In the genomic region with DNA sequence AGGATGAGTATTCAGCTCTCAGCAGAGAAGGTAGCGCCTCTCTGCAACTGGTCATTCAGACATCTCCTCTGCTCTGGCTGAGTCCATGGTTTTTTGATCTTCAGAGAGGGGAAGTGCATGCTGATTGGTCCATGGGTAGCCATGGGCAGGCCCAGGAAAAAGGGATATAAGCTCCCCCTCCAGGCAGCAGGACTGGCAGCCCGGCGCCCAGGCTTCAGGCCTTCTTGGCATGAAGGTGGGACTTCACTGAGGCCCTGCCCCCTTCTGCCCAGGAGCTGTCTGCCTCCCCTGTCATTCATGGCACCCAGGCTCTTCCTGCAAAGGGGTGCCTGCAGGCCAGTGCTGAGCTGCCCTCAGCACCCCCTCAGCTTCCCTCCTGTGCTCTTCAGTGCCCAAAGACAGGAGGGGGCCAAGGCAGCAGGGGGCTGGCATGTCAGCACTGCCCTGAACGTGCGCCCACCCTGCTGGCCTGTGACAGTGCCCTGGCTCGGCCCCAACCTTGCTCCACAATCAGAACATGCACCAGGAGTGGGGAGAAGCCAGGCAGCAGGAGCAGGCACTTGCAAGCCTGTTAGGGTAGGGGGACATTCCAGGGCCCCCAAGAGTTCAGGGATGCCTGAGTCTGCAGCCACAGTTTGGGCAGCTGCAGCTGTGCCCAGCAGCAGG, we compare ENCODE assay signal across 35 cellular contexts. TPM values are rescaled to one million over a fixed set of nuclear protein-coding genes. Genes with fewer than 3 reads are reported as not detected.
"Had no signal": no experiment of that assay in that cellular context is flagged by ENCODE, and none has a peak within 500 bp of the region (broad histone marks: within the 10 kb centered on the region; RNA-seq: fewer than 3 reads in every experiment).

No MANE protein-coding gene starts in this region.

- DNase-seq: activated CD4-positive, alpha-beta memory T cell treated with anti-CD3 and anti-CD28 coated beads, Interleukin-2, amount 10 ng/mL, durations not matched to agents 7 days and 5 days; activated CD4-positive, alpha-beta T cell treated with anti-CD3 and anti-CD28 coated beads for 4 hours; activated CD4-positive, alpha-beta T cell treated with anti-CD3 and anti-CD28 coated beads, Interleukin-2, amount 10 ng/mL, durations not matched to agents 7 days and 5 days; activated CD4-positive, alpha-beta T cell treated with anti-CD3 and anti-CD28 coated beads, Interleukin-2, amount 50 U/mL, for 4 hours; activated CD4-positive, CD25-positive, alpha-beta regulatory T cell; activated CD4-positive, CD25-positive, alpha-beta regulatory T cell treated with anti-CD3 and anti-CD28 coated beads, Interleukin-2, amount 50 U/mL, for 72 hours; activated CD8-positive, alpha-beta memory T cell treated with anti-CD3 and anti-CD28 coated beads, Interleukin-2, amount 50 U/mL, for 48 hours; activated gamma-delta T cell; activated naive CD4-positive, alpha-beta T cell; activated naive CD4-positive, alpha-beta T cell treated with anti-CD3 and anti-CD28 coated beads, Interleukin-2, amount 10 ng/mL, durations not matched to agents 7 days and 5 days; activated naive CD8-positive, alpha-beta T cell treated with anti-CD3 and anti-CD28 coated beads, Interleukin-2, amount 10 ng/mL, durations not matched to agents 7 days and 5 days; activated T-cell treated with anti-CD3 and anti-CD28 coated beads for 4 hours; activated T-cell treated with anti-CD3 and anti-CD28 coated beads, Interleukin-2, amount 50 U/mL, for 24 hours; activated T-cell treated with anti-CD3 and anti-CD28 coated beads, Interleukin-2, amount 50 U/mL, for 72 hours; brain microvascular endothelial cell; dorsolateral prefrontal cortex; effector memory CD4-positive, alpha-beta T cell; endodermal cell; erythroblast; foreskin keratinocyte; gastrocnemius medialis; heart right ventricle; T-helper 17 cell; T1000; WERI-Rb-1 had no signal

- H3K79me2 ChIP-seq: hepatocyte had no signal

- FAIRE-seq: astrocyte, bronchial epithelial cell had no signal

- ATAC-seq: activated naive CD4-positive, alpha-beta T cell treated with anti-CD3 and anti-CD28 coated beads, Interleukin-2, amount 50 U/mL, for 72 hours; activated T-cell treated with anti-CD3 and anti-CD28 coated beads, Interleukin-2, amount 50 U/mL, for 72 hours; foreskin keratinocyte; gastrocnemius medialis; heart right ventricle; T-helper 17 cell had no signal

- H3K4me3 Mint-ChIP-seq: activated CD4-positive, alpha-beta memory T cell treated with anti-CD3 and anti-CD28 coated beads, Interleukin-2, amount 10 ng/mL, durations not matched to agents 7 days and 5 days; activated CD4-positive, alpha-beta T cell treated with anti-CD3 and anti-CD28 coated beads, Interleukin-2, amount 10 ng/mL, durations not matched to agents 7 days and 5 days; activated naive CD4-positive, alpha-beta T cell treated with anti-CD3 and anti-CD28 coated beads, Interleukin-2, amount 10 ng/mL, durations not matched to agents 7 days and 5 days; activated naive CD8-positive, alpha-beta T cell treated with anti-CD3 and anti-CD28 coated beads, Interleukin-2, amount 10 ng/mL, durations not matched to agents 7 days and 5 days; activated T-cell treated with anti-CD3 and anti-CD28 coated beads, Interleukin-2, amount 50 U/mL, for 24 hours; activated T-cell treated with anti-CD3 and anti-CD28 coated beads, Interleukin-2, amount 50 U/mL, for 72 hours; central memory CD8-positive, alpha-beta T cell; dendritic cell treated with granulocyte-macrophage colony-stimulating factor and Interleukin-4, amounts not matched to agents 40 ng/mL and 50 ng/mL, for 4 days; endodermal cell; T-helper 17 cell; T-helper 2 cell treated with Interferon-gamma antibody and Interleukin-4, amounts not matched to agents 5 μg/mL and 100 μg/mL, for 36 hours had no signal

- H3K27me3 ChIP-seq: brain microvascular endothelial cell, dorsolateral prefrontal cortex, esophagus muscularis mucosa, gastrocnemius medialis, heart right ventricle, hepatocyte had no signal

- H3K4me1 ChIP-seq: esophagus muscularis mucosa, foreskin keratinocyte, gastrocnemius medialis had no signal

- H3K4me3 ChIP-seq: coronary artery, dorsolateral prefrontal cortex, esophagus muscularis mucosa, gastrocnemius medialis, heart right ventricle, hepatocyte had no signal

- H3K9me3 Mint-ChIP-seq: activated CD4-positive, alpha-beta memory T cell treated with anti-CD3 and anti-CD28 coated beads, Interleukin-2, amount 10 ng/mL, durations not matched to agents 7 days and 5 days; activated CD4-positive, alpha-beta T cell treated with anti-CD3 and anti-CD28 coated beads, Interleukin-2, amount 10 ng/mL, durations not matched to agents 7 days and 5 days; activated naive CD4-positive, alpha-beta T cell treated with anti-CD3 and anti-CD28 coated beads, Interleukin-2, amount 10 ng/mL, durations not matched to agents 7 days and 5 days; activated naive CD4-positive, alpha-beta T cell treated with anti-CD3 and anti-CD28 coated beads, Interleukin-2, amount 50 U/mL, for 72 hours; activated naive CD8-positive, alpha-beta T cell treated with anti-CD3 and anti-CD28 coated beads, Interleukin-2, amount 10 ng/mL, durations not matched to agents 7 days and 5 days; activated T-cell treated with anti-CD3 and anti-CD28 coated beads, Interleukin-2, amount 50 U/mL, for 24 hours; activated T-cell treated with anti-CD3 and anti-CD28 coated beads, Interleukin-2, amount 50 U/mL, for 72 hours; central memory CD8-positive, alpha-beta T cell; T-helper 2 cell treated with Interferon-gamma antibody and Interleukin-4, amounts not matched to agents 5 μg/mL and 100 μg/mL, for 36 hours had no signal

- H3K27ac ChIP-seq: coronary artery, dorsolateral prefrontal cortex, esophagus muscularis mucosa, foreskin keratinocyte, gastrocnemius medialis, heart right ventricle, hepatocyte, WERI-Rb-1 had no signal

- H3K36me3 Mint-ChIP-seq: activated naive CD4-positive, alpha-beta T cell treated with anti-CD3 and anti-CD28 coated beads, Interleukin-2, amount 10 ng/mL, durations not matched to agents 7 days and 5 days; activated naive CD4-positive, alpha-beta T cell treated with anti-CD3 and anti-CD28 coated beads, Interleukin-2, amount 50 U/mL, for 72 hours; activated naive CD8-positive, alpha-beta T cell treated with anti-CD3 and anti-CD28 coated beads, Interleukin-2, amount 10 ng/mL, durations not matched to agents 7 days and 5 days had no signal

- H3K27me3 Mint-ChIP-seq: dendritic cell treated with granulocyte-macrophage colony-stimulating factor and Interleukin-4, amounts not matched to agents 40 ng/mL and 50 ng/mL, for 4 days; T-helper 17 cell had no signal

- H3K9me3 ChIP-seq: esophagus muscularis mucosa, gastrocnemius medialis, heart right ventricle had no signal

- H3K4me2 ChIP-seq: hepatocyte had no signal

- H2AFZ ChIP-seq: hepatocyte had no signal

- H3K27ac Mint-ChIP-seq: activated CD4-positive, alpha-beta memory T cell treated with anti-CD3 and anti-CD28 coated beads, Interleukin-2, amount 10 ng/mL, durations not matched to agents 7 days and 5 days; activated CD4-positive, alpha-beta T cell treated with anti-CD3 and anti-CD28 coated beads, Interleukin-2, amount 10 ng/mL, durations not matched to agents 7 days and 5 days; activated naive CD4-positive, alpha-beta T cell treated with anti-CD3 and anti-CD28 coated beads, Interleukin-2, amount 10 ng/mL, durations not matched to agents 7 days and 5 days; activated naive CD4-positive, alpha-beta T cell treated with anti-CD3 and anti-CD28 coated beads, Interleukin-2, amount 50 U/mL, for 72 hours; activated naive CD8-positive, alpha-beta T cell treated with anti-CD3 and anti-CD28 coated beads, Interleukin-2, amount 10 ng/mL, durations not matched to agents 7 days and 5 days; activated T-cell treated with anti-CD3 and anti-CD28 coated beads, Interleukin-2, amount 50 U/mL, for 24 hours; activated T-cell treated with anti-CD3 and anti-CD28 coated beads, Interleukin-2, amount 50 U/mL, for 72 hours; dendritic cell treated with granulocyte-macrophage colony-stimulating factor and Interleukin-4, amounts not matched to agents 40 ng/mL and 50 ng/mL, for 4 days; endodermal cell; T-helper 17 cell; T-helper 2 cell treated with Interferon-gamma antibody and Interleukin-4, amounts not matched to agents 5 μg/mL and 100 μg/mL, for 36 hours had no signal

- H3K36me3 ChIP-seq: brain microvascular endothelial cell, esophagus muscularis mucosa, gastrocnemius medialis, heart right ventricle, WERI-Rb-1 had no signal

- H3K4me1 Mint-ChIP-seq: activated CD4-positive, alpha-beta memory T cell treated with anti-CD3 and anti-CD28 coated beads, Interleukin-2, amount 10 ng/mL, durations not matched to agents 7 days and 5 days; activated CD4-positive, alpha-beta T cell treated with anti-CD3 and anti-CD28 coated beads, Interleukin-2, amount 10 ng/mL, durations not matched to agents 7 days and 5 days; activated naive CD4-positive, alpha-beta T cell treated with anti-CD3 and anti-CD28 coated beads, Interleukin-2, amount 10 ng/mL, durations not matched to agents 7 days and 5 days; activated naive CD8-positive, alpha-beta T cell treated with anti-CD3 and anti-CD28 coated beads, Interleukin-2, amount 10 ng/mL, durations not matched to agents 7 days and 5 days; central memory CD8-positive, alpha-beta T cell; endodermal cell; T-helper 17 cell had no signal

RNA-seq across cellular contexts. Expression of a gene that starts 13.8 kb away (rescaled TPM):
- total RNA-seq: astrocyte, bronchial epithelial cell, foreskin keratinocyte, glomerular endothelial cell had no signal
- polyA plus RNA-seq: foreskin keratinocyte had no signal
